In genomic region chr11:2203440-2204259, GRCh38 we compare ENCODE assay signal across 1 cellular context.
TF ChIP-seq lines count a peak whose summit lies in the region.

No MANE protein-coding gene starts in this region.

TF ChIP-seq in HepG2, 621 proteins besides CTCF, POLR2A, EP300 and RAD21 (continued from another document):
- TF ChIP-seq PHF5A (CRISPR knock-in tag; IDR thresholded peaks at IDR 0.05; ENCODE audit: low read depth, unreplicated experiment) (no peak), ZNF605 (CRISPR knock-in tag; IDR thresholded peaks at IDR 0.05) (no peak), MED1 (CRISPR knock-in tag; IDR thresholded peaks at IDR 0.05) (peak; percentile 75), ATF7 (IDR thresholded peaks at IDR 0.05) (no peak), ATF7 (CRISPR knock-in tag; IDR thresholded peaks at IDR 0.05) (no peak), TMF1 (CRISPR knock-in tag; IDR thresholded peaks at IDR 0.05; ENCODE audit: low read depth) (no peak), YEATS2 (CRISPR knock-in tag; IDR thresholded peaks at IDR 0.05; ENCODE audit: borderline replicate concordance) (no peak), ZBTB10 (CRISPR knock-in tag; IDR thresholded peaks at IDR 0.05; ENCODE audit: borderline replicate concordance) (peak; percentile 92), GTF2F1 (IDR thresholded peaks at IDR 0.05; ENCODE audit: low read length) (no peak)
